19 cellular contexts compared by ENCODE assay signal in the genomic region with DNA sequence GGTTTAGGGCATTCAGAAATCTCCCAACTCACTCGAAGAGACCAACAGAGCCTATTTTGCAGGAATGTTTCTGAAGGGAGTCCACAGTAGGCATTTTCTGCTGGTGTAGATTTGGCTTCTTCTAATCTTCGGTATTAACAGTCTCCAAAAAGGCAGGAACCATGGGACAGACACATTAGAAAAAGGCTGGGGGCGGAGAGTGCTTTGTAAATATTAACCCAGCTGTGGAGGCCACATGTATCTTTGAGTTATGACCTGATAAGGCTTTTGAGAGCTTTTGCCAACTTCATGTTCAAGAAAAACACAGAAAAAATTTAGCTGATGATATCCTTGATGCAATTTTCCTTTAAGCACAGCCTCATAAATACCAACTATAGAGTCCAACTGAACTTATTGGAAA.
"Had no signal": no experiment of that assay in that cellular context is flagged by ENCODE, and none has a peak within 500 bp of the region (broad histone marks: within the 10 kb centered on the region; RNA-seq: fewer than 3 reads in every experiment).

No MANE protein-coding gene starts in this region.

- H3K9me3 Mint-ChIP-seq: activated CD4-positive, alpha-beta memory T cell treated with anti-CD3 and anti-CD28 coated beads, Interleukin-2, amount 10 ng/mL, durations not matched to agents 7 days and 5 days; activated naive CD8-positive, alpha-beta T cell treated with anti-CD3 and anti-CD28 coated beads for 36 hours; effector memory CD8-positive, alpha-beta T cell had no signal

- H3K36me3 Mint-ChIP-seq: activated naive CD8-positive, alpha-beta T cell treated with anti-CD3 and anti-CD28 coated beads for 36 hours; brain had no signal

- H3K9me3 ChIP-seq: esophagus squamous epithelium, tibial nerve, vagina had no signal

- H3K4me1 ChIP-seq: tibial nerve, vagina had no signal

- H3K27me3 ChIP-seq: esophagus squamous epithelium, tibial nerve, vagina had no signal

- H3K4me3 ChIP-seq: esophagus squamous epithelium, lung, tibial nerve, vagina had no signal

- H3K4me1 Mint-ChIP-seq: activated CD4-positive, alpha-beta memory T cell treated with anti-CD3 and anti-CD28 coated beads, Interleukin-2, amount 10 ng/mL, durations not matched to agents 7 days and 5 days; activated naive CD8-positive, alpha-beta T cell treated with anti-CD3 and anti-CD28 coated beads for 36 hours; activated T-helper 17 cell treated with anti-CD3 and anti-CD28 coated beads, Interleukin-2, amount 50 U/mL, for 72 hours; nephron progenitor cell had no signal

- H3K27ac ChIP-seq: esophagus squamous epithelium, tibial nerve, vagina had no signal

- DNase-seq: activated CD4-positive, alpha-beta memory T cell treated with anti-CD3 and anti-CD28 coated beads, Interleukin-2, amount 10 ng/mL, durations not matched to agents 7 days and 5 days; activated CD4-positive, alpha-beta T cell treated with anti-CD3 and anti-CD28 coated beads for 48 hours; activated naive CD4-positive, alpha-beta T cell; activated naive CD8-positive, alpha-beta T cell treated with anti-CD3 and anti-CD28 coated beads for 36 hours; activated T-cell treated with anti-CD3 and anti-CD28 coated beads, Interleukin-2, amount 50 U/mL, for 1 hour; amygdala; caudate nucleus; effector memory CD8-positive, alpha-beta T cell; esophagus squamous epithelium; hippocampal formation; left cardiac atrium; nephron progenitor cell; occipital lobe; stimulated activated naive CD8-positive, alpha-beta T cell treated with anti-CD3 and anti-CD28 coated beads, Interleukin-15, Interleukin-2, amounts not matched to agents 100 U/mL and 50 U/mL, for 24 hours had no signal

- H3K4me3 Mint-ChIP-seq: activated CD4-positive, alpha-beta memory T cell treated with anti-CD3 and anti-CD28 coated beads, Interleukin-2, amount 10 ng/mL, durations not matched to agents 7 days and 5 days; activated naive CD8-positive, alpha-beta T cell treated with anti-CD3 and anti-CD28 coated beads for 36 hours; activated T-helper 17 cell treated with anti-CD3 and anti-CD28 coated beads, Interleukin-2, amount 50 U/mL, for 72 hours; brain; effector memory CD8-positive, alpha-beta T cell; nephron progenitor cell had no signal

- H3K27ac Mint-ChIP-seq: activated CD4-positive, alpha-beta memory T cell treated with anti-CD3 and anti-CD28 coated beads, Interleukin-2, amount 10 ng/mL, durations not matched to agents 7 days and 5 days; activated naive CD8-positive, alpha-beta T cell treated with anti-CD3 and anti-CD28 coated beads for 36 hours; activated T-helper 17 cell treated with anti-CD3 and anti-CD28 coated beads, Interleukin-2, amount 50 U/mL, for 72 hours; brain; effector memory CD8-positive, alpha-beta T cell; nephron progenitor cell had no signal

- H3K27me3 Mint-ChIP-seq: activated CD4-positive, alpha-beta memory T cell treated with anti-CD3 and anti-CD28 coated beads, Interleukin-2, amount 10 ng/mL, durations not matched to agents 7 days and 5 days; activated T-helper 17 cell treated with anti-CD3 and anti-CD28 coated beads, Interleukin-2, amount 50 U/mL, for 72 hours; brain had no signal

- H3K36me3 ChIP-seq: esophagus squamous epithelium, tibial nerve, vagina had no signal
